8 cellular contexts compared by ENCODE assay signal in the genomic region with DNA sequence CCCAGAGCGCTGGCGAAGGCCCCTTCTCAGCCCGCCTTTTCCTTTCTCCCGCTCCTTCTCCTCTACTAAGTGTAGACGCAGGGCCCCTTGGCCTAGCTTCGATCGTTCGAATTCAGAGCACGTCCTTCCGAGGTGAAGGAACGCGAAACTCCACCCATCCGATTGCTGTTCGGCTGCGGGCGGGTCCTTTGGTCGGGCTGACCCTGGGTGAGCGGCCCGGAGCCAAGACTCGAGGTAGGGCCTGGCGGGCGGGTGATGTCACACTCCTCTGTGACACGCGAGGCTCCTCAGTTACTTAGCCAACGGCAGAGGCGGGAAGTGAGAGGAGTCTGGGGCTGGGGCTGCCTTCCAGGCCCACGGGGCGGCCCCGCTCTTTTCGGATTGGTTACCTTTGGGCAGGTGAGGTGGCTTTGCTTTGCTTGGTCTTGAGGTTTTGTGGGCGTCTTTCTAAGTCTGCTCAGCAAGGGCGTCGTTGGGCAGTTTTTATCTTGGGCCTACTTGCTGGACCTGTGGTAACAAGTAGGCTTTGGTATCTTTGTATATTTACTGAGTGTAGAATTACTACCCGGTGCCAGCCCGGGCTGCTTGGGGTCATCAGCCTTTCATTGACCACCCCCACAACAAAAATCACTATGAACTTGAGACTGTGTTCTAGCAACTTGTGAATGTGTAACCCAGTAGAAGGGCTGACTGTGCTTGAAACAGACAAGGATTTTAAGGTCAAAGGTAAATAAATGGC. TPM values are rescaled to one million over a fixed set of nuclear protein-coding genes. Genes with fewer than 3 reads are reported as not detected.
DNase-seq lines count a peak whose midpoint lies in the region; ATAC-seq and TF ChIP-seq lines count a peak whose summit lies in the region.

No MANE protein-coding gene starts in this region.

- no peaks in the 10 kb centered on the region for H3K9me3 ChIP-seq in neutrophil

- H3K4me3 ChIP-seq in foreskin fibroblast (ENCODE audit: low read depth in 1 of 2, low read length in 2 of 2), result peak overlapping the region; percentile 71 to 98
- H3K4me3 ChIP-seq in neutrophil (ENCODE audit: low read depth in 1 of 2, low read length in 1 of 2), result peak overlapping the region; percentile 89 to 91

- H3K4me1 ChIP-seq in neutrophil (ENCODE audit: control insufficient read depth in 1 of 2, insufficient read depth in 1 of 2, low read depth in 1 of 2, low read length in 1 of 2), result peaks cover 36 to 41% of the 10 kb centered on the region in 2 experiments

- DNase-seq in COR-L47 (lab: John Stamatoyannopoulos, UW) (peak; percentile 62), HT1080 (ENCODE audit: low read depth) (peak; percentile 87), SHP77 treated with DMSO at 0.1 percent for 48 hours (lab: John Stamatoyannopoulos, UW) (peak; percentile 48), activated gamma-delta T cell (lab: John Stamatoyannopoulos, UW) (peak; percentile 73), foreskin fibroblast (peak; percentile 84 to 94), substantia nigra (lab: John Stamatoyannopoulos, UW) (peak in 33 of 49 donors; percentile 46 to 89 (median 72))

- H3K27ac ChIP-seq in neutrophil (peak overlapping the region; percentile 98), substantia nigra (ENCODE audit: low read depth, low read length, poor library complexity, severe bottlenecking) (peak overlapping the region; percentile 95)

- no peak for TF ChIP-seq CTCF in foreskin fibroblast (IDR thresholded peaks at IDR 0.05; ENCODE audit: low read depth, low read length)
- TF ChIP-seq CTCF in neutrophil (IDR thresholded peaks at IDR 0.05), result no peak

- H3K27me3 ChIP-seq in neutrophil, result no peaks in the 10 kb centered on the region

- peak; percentile 56 for ATAC-seq in GM21390 (IDR thresholded peaks at IDR 0.05; ENCODE audit: unreplicated experiment)

- peaks cover 18% of the 10 kb centered on the region for H3K36me3 ChIP-seq in neutrophil

RNA-seq across cellular contexts. Expression of gene TMBIM6, which starts 0.7 kb away (rescaled TPM):
- total RNA-seq in HT1080 (2014; rRNA removed; shearing (Covaris generic)), result 419 and 532 TPM in 2 replicates
- 719 and 760 TPM in 2 replicates for polyA plus RNA-seq in HT1080 (2015; cell fraction: cytosol; rRNA removed)
- 901 and 904 TPM in 2 replicates for polyA plus RNA-seq in HT1080 (2015; cell fraction: nucleus; rRNA removed)

RNA-seq across cellular contexts. Expression of gene FMNL3, which starts 34.8 kb away (rescaled TPM):
- total RNA-seq in HT1080 (2014; rRNA removed; shearing (Covaris generic)), result 42.3 and 44.5 TPM in 2 replicates
- polyA plus RNA-seq in HT1080 (2015; cell fraction: cytosol; rRNA removed), result 22.0 and 22.2 TPM in 2 replicates
- polyA plus RNA-seq in HT1080 (2015; cell fraction: nucleus; rRNA removed), result 55.9 and 56.2 TPM in 2 replicates

Comparison
In these comparisons a context has a peak if more than half of its experiments do, and no peak if none do; other contexts are left out.
1. Peak in every context shown above with its lines: DNase-seq, ATAC-seq, H3K4me3 ChIP-seq and H3K27ac ChIP-seq.